In genomic region chrX:39065051-39065871, GRCh38 we compare ENCODE assay signal across 12 cellular contexts.
A peak's percentile ranks its signal among the peaks of the same experiment; 100 is the strongest.
DNase-seq lines count a peak whose midpoint lies in the region; ATAC-seq, FAIRE-seq and TF ChIP-seq lines count a peak whose summit lies in the region.
"Had no signal": no experiment of that assay in that cellular context is flagged by ENCODE, and none has a peak within 500 bp of the region (broad histone marks: within the 10 kb centered on the region; RNA-seq: fewer than 3 reads in every experiment).

No MANE protein-coding gene starts in this region.

- TF ChIP-seq CTCF in D721Med (IDR thresholded peaks at IDR 0.05; ENCODE audit: insufficient read depth, missing control alignments): no peak

- no peaks in the 10 kb centered on the region for H3K27me3 ChIP-seq in H7 (ENCODE audit: control insufficient read depth, insufficient read depth, low read length)

- DNase-seq in H7 (peak; percentile 79), NCI-H2196 treated with DMSO at 0.1 percent for 48 hours (lab: John Stamatoyannopoulos, UW; ENCODE audit: unreplicated experiment) (peak; percentile 51), cerebellum (ENCODE audit: low spot score) (peak; percentile 50), putamen (ENCODE audit: low spot score) (peak; percentile 27), D721Med (ENCODE audit: insufficient read length, low spot score) (no peak), EL (no peak), GDM1 (lab: John Stamatoyannopoulos, UW) (no peak)
- DNase-seq: activated CD8-positive, alpha-beta memory T cell treated with anti-CD3 and anti-CD28 coated beads, Interleukin-2, amount 50 U/mL, for 4 hours; CD4-positive, CD25-positive, alpha-beta regulatory T cell; T-helper 17 cell had no signal

- ATAC-seq in HG03342 (IDR thresholded peaks at IDR 0.05; ENCODE audit: unreplicated experiment): no peak
- ATAC-seq: T-helper 17 cell had no signal

- no peak overlapping the region for H3K4me3 ChIP-seq in H7 (ENCODE audit: insufficient read depth, low read depth, low read length)

- no peak for FAIRE-seq in D721Med (lab: Jason Lieb, UNC)
- FAIRE-seq: astrocyte had no signal

- no peaks in the 10 kb centered on the region for H3K36me3 ChIP-seq in H7 (replicated peaks; ENCODE audit: control insufficient read depth, insufficient read depth, low read length)

Comparison
In these comparisons a context has a peak if more than half of its experiments do, and no peak if none do; other contexts are left out.
1. DNase-seq: peak in H7 (single experiment), NCI-H2196 treated with DMSO at 0.1 percent for 48 hours (single experiment), cerebellum (single experiment) and putamen (single experiment); none in D721Med (single experiment), EL (single experiment) and GDM1 (single experiment).